In the genomic region with DNA sequence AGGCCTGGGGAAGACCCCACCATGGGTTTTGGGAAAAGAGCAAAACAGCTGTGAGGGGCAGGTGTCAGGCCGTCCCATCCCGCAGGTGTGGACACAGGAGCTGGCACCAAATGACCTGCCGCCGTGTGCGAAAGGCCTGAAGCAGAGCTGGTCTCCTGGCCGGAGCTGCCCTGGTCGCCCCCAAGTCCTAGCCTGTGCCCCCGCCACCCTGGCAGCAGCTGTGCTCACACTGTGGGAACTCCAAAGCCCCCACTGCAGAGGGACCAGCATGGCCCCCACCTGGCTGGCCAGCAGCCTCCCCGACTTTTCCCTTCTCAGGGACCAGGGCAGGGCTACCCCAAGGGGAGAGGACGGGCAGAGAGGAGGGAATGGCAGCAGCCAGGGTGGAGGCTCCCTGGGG, we compare ENCODE assay signal across 22 cellular contexts.
DNase-seq lines count a peak whose midpoint lies in the region; ATAC-seq, FAIRE-seq and TF ChIP-seq lines count a peak whose summit lies in the region.
"Had no signal": no experiment of that assay in that cellular context is flagged by ENCODE, and none has a peak within 500 bp of the region (broad histone marks: within the 10 kb centered on the region; RNA-seq: fewer than 3 reads in every experiment).

No MANE protein-coding gene starts in this region.

- FAIRE-seq in H1 (lab: Jason Lieb, UNC) (no peak), small intestine (lab: Jason Lieb, UNC) (no peak)
- FAIRE-seq: A204.1, GM12892, GM18507 had no signal

- H4K8ac ChIP-seq in H1 (ENCODE audit: extremely low read depth, insufficient read depth, low read length) = peak overlapping the region; percentile 68; the same call in 1 of the 2 replicates

- H3K27me3 ChIP-seq in H1 (replicated peaks in 1 of 4; ENCODE audit: control insufficient read depth in 3 of 4, extremely low read depth in 1 of 4, insufficient read depth in 3 of 4, low read length in 3 of 4) (no peaks in the 10 kb centered on the region), small intestine (ENCODE audit: control insufficient read depth in 2 of 2, insufficient read depth in 2 of 2, low read length in 2 of 2) (no peaks in the 10 kb centered on the region)
- no peaks in the 10 kb centered on the region for H3K27me3 ChIP-seq in CD4-positive, alpha-beta T cell (ENCODE audit: control insufficient read depth, insufficient read depth, low read length)
- H3K27me3 ChIP-seq: BE2C, BLaER1 had no signal

- no peak for ATAC-seq in GM19023 (IDR thresholded peaks at IDR 0.05; ENCODE audit: unreplicated experiment)
- ATAC-seq in CD4-positive, alpha-beta T cell (ENCODE audit: poor library complexity) = no peak

- H3K36me3 ChIP-seq in H1 (ENCODE audit: control insufficient read depth in 2 of 4, insufficient read depth in 4 of 4, low read length in 3 of 4) (no peaks in the 10 kb centered on the region), small intestine (ENCODE audit: control insufficient read depth in 2 of 2, insufficient read depth in 2 of 2, low read length in 2 of 2) (no peaks in the 10 kb centered on the region)
- H3K36me3 ChIP-seq: BLaER1 had no signal

- CTCF ChIA-PET in H1 (lab: Charles Lee; ENCODE audit: partially characterized antibody) = interaction anchor here (0.8 to 1.5 kb wide), 8 partner anchors 13 to 186 kb away, joined by 3 to 6 read pairs (median 3); no protein-coding TSS in a partner anchor
- CTCF ChIA-PET in CD4-positive, alpha-beta T cell (lab: Charles Lee) = no interaction called here

- no peaks in the 10 kb centered on the region for H3K79me1 ChIP-seq in H1 (ENCODE audit: low read depth, low read length)

- H3K18ac ChIP-seq in H1 (ENCODE audit: extremely low read depth, low read length) = no peak overlapping the region

- no peak overlapping the region for H3K23ac ChIP-seq in H1 (ENCODE audit: insufficient read length)

- TF ChIP-seq EP300 in H1 (IDR thresholded peaks at IDR 0.05; ENCODE audit: borderline replicate concordance in 1 of 2, low read depth in 2 of 2, low read length in 2 of 2) = no peak

- H3K27ac Mint-ChIP-seq in CD14-positive monocyte = no peak overlapping the region
- H3K27ac Mint-ChIP-seq in CD4-positive, alpha-beta T cell = no peak overlapping the region
- H3K27ac Mint-ChIP-seq: CD4-positive, alpha-beta memory T cell; CD8-positive, alpha-beta memory T cell had no signal

- no peaks in the 10 kb centered on the region for H3K9me3 ChIP-seq in H1 (ENCODE audit: insufficient read depth in 2 of 2, low read depth in 1 of 2, low read length in 1 of 2)
- no peaks in the 10 kb centered on the region for H3K9me3 ChIP-seq in small intestine (ENCODE audit: control insufficient read depth, low read depth)
- no peaks in the 10 kb centered on the region for H3K9me3 ChIP-seq in CD4-positive, alpha-beta T cell (ENCODE audit: control insufficient read depth, low read length)
- H3K9me3 ChIP-seq: BE2C, BLaER1 had no signal

- no peak overlapping the region for H2BK20ac ChIP-seq in H1 (ENCODE audit: low read length)

- intact Hi-C loops in CD14-positive monocyte (cut with micrococcal nuclease) = no loop called here
- intact Hi-C loops in CD4-positive, alpha-beta T cell (cut with DNase I, micrococcal nuclease) = no loop called here

- H3K4me3 ChIP-seq in H1 (ENCODE audit: extremely low read depth in 1 of 4, insufficient read depth in 2 of 4, low read depth in 3 of 4, low read length in 4 of 4) = no peak overlapping the region
- no peak overlapping the region for H3K4me3 ChIP-seq in small intestine (ENCODE audit: low read depth in 1 of 2, low read length in 2 of 2)
- H3K4me3 ChIP-seq: BLaER1 had no signal

- H3K9ac ChIP-seq in H1 (replicated peaks in 1 of 4; ENCODE audit: extremely low read depth in 1 of 4, low read depth in 3 of 4, low read length in 3 of 4) = no peak overlapping the region
- H3K9ac ChIP-seq: BLaER1 had no signal

- POLR2A ChIA-PET in H1 (lab: Charles Lee; ENCODE audit: partially characterized antibody) = interaction anchor here (0.9 to 1.2 kb wide), 2 partner anchors 30 to 89 kb away, joined by 3 read pairs; no protein-coding TSS in a partner anchor
- POLR2A ChIA-PET in CD4-positive, alpha-beta T cell (lab: Charles Lee) = no interaction called here

- DNase-seq in CD14-positive monocyte (ENCODE audit: low spot score) (peak; percentile 37), GM10266 (ENCODE audit: extremely low spot score) (peak; percentile 30), H1 (ENCODE audit: low read depth in 1 of 2, low spot score in 2 of 2) (no peak), small intestine (no peak)
- no peak for DNase-seq in CD4-positive, alpha-beta T cell
- DNase-seq: ACHN; BE2C; C1 segment of cervical spinal cord; CD4-positive, alpha-beta memory T cell; CD8-positive, alpha-beta memory T cell; COR-L47; DMS 273 treated with DMSO at 0.1 percent for 48 hours; DMS153; DMS79; DND-41; EL; GDM1 had no signal

- H3K56ac ChIP-seq in H1 (replicated peaks; ENCODE audit: insufficient read length, low read depth, low read length) = no peak overlapping the region

- H3K4me2 ChIP-seq in H1 (ENCODE audit: insufficient read depth in 1 of 2, low read depth in 2 of 2, low read length in 2 of 2) = no peak overlapping the region
- H3K4me2 ChIP-seq: BLaER1 had no signal

- H3K36me3 Mint-ChIP-seq in CD14-positive monocyte = no peaks in the 10 kb centered on the region
- no peaks in the 10 kb centered on the region for H3K36me3 Mint-ChIP-seq in CD4-positive, alpha-beta T cell (ENCODE audit: low read depth)
- H3K36me3 Mint-ChIP-seq: CD4-positive, alpha-beta memory T cell; CD8-positive, alpha-beta memory T cell had no signal

- peaks cover 2 to 6% (median 5%) of the 10 kb centered on the region in 3 donors for H3K27me3 Mint-ChIP-seq in CD14-positive monocyte (ENCODE audit: low read depth in 3 of 3)
- H3K27me3 Mint-ChIP-seq in CD4-positive, alpha-beta T cell = no peaks in the 10 kb centered on the region
- H3K27me3 Mint-ChIP-seq: CD4-positive, alpha-beta memory T cell had no signal

- TF ChIP-seq CTCF in CD14-positive monocyte (IDR thresholded peaks at IDR 0.05) (no peak), GM10266 (IDR thresholded peaks at IDR 0.05; ENCODE audit: control insufficient read depth, insufficient read depth, low read depth, missing control alignments) (no peak), H1 (IDR thresholded peaks at IDR 0.05; ENCODE audit: control extremely low read depth in 1 of 3, insufficient read depth in 1 of 3, low read depth in 1 of 3, low read length in 3 of 3) (no peak)
- no peak for TF ChIP-seq CTCF in CD4-positive, alpha-beta T cell (IDR thresholded peaks at IDR 0.05)

- H2AFZ ChIP-seq in H1 (ENCODE audit: low read length) = no peak overlapping the region

- no peak overlapping the region for H4K5ac ChIP-seq in H1 (ENCODE audit: insufficient read length, low read depth, low read length)

- no peak overlapping the region for H3K14ac ChIP-seq in H1 (ENCODE audit: insufficient read length)

- 81% methylated on average over 8 of the region's 10 CpGs; no CpG with 5 or more reads in 1 of the 2 experiments for WGBS in H1 (ENCODE audit: extremely low coverage in 1 of 2, insufficient coverage in 1 of 2, insufficient read length in 1 of 2, insufficient replicate concordance in 2 of 2, low coverage in 1 of 2, low lambda C conversion rate in 2 of 2, missing lambda C conversion rate in 1 of 2), 2 experiments
- 88 to 93% (median 93%) methylated on average over 7 to 10 of the region's 10 CpGs for WGBS in small intestine, 3 donors

- no peaks in the 10 kb centered on the region for H3K23me2 ChIP-seq in H1 (ENCODE audit: low read depth, low read length)

- TF ChIP-seq POLR2A in H1 (IDR thresholded peaks at IDR 0.05; ENCODE audit: control extremely low read depth in 1 of 2, low read depth in 2 of 2, low read length in 2 of 2) = no peak

- no peaks in the 10 kb centered on the region for H4K20me1 ChIP-seq in H1 (replicated peaks in 1 of 2; ENCODE audit: control insufficient read depth in 1 of 2, insufficient read depth in 2 of 2, low read length in 2 of 2)
- H4K20me1 ChIP-seq: BLaER1 had no signal

- no peaks in the 10 kb centered on the region for H3K9me3 Mint-ChIP-seq in CD14-positive monocyte
- H3K9me3 Mint-ChIP-seq in CD4-positive, alpha-beta T cell = no peaks in the 10 kb centered on the region
- H3K9me3 Mint-ChIP-seq: CD4-positive, alpha-beta memory T cell; CD8-positive, alpha-beta memory T cell had no signal

- no peak overlapping the region for H2AK5ac ChIP-seq in H1 (ENCODE audit: low read depth, low read length)

- no peak overlapping the region for H4K91ac ChIP-seq in H1 (replicated peaks; ENCODE audit: insufficient read length, low read length)

- no peaks in the 10 kb centered on the region for H3K79me2 ChIP-seq in H1 (ENCODE audit: control insufficient read depth in 1 of 2, insufficient read depth in 2 of 2, low read length in 2 of 2)

- no peak overlapping the region for H3K4ac ChIP-seq in H1 (replicated peaks; ENCODE audit: insufficient read length, low read depth, low read length)

- H2BK120ac ChIP-seq in H1 (replicated peaks; ENCODE audit: low read depth, low read length) = no peak overlapping the region

- H2BK5ac ChIP-seq in H1 (ENCODE audit: low read depth, low read length) = no peak overlapping the region

- TF ChIP-seq RAD21 in H1 (IDR thresholded peaks at IDR 0.05 in 1 of 2, conservative IDR thresholded peaks at IDR 0.05 in 1 of 2; ENCODE audit: low read depth in 2 of 2, low read length in 2 of 2) = no peak

- H3K4me1 ChIP-seq in H1 (replicated peaks in 1 of 4; ENCODE audit: control insufficient read depth in 3 of 4, insufficient read depth in 4 of 4, low read length in 3 of 4) (no peaks in the 10 kb centered on the region), small intestine (ENCODE audit: control insufficient read depth in 2 of 2, insufficient read depth in 1 of 2, low read depth in 1 of 2, low read length in 1 of 2) (no peaks in the 10 kb centered on the region)
- H3K4me1 ChIP-seq: BE2C had no signal

- H2BK15ac ChIP-seq in H1 (ENCODE audit: low read length) = no peak overlapping the region

- H3K27ac ChIP-seq in H1 (ENCODE audit: low read depth, low read length) (no peak overlapping the region), small intestine (ENCODE audit: low read depth in 1 of 2, low read length in 1 of 2) (no peak overlapping the region)
- no peak overlapping the region for H3K27ac ChIP-seq in CD4-positive, alpha-beta T cell (ENCODE audit: low read depth, low read length)
- H3K27ac ChIP-seq: BLaER1 had no signal

- no peak overlapping the region for H2BK12ac ChIP-seq in H1 (ENCODE audit: low read depth, low read length)

- H3K4me1 Mint-ChIP-seq in CD14-positive monocyte = no peaks in the 10 kb centered on the region
- no peaks in the 10 kb centered on the region for H3K4me1 Mint-ChIP-seq in CD4-positive, alpha-beta T cell (ENCODE audit: low read depth)
- H3K4me1 Mint-ChIP-seq: CD4-positive, alpha-beta memory T cell; CD8-positive, alpha-beta memory T cell had no signal

- H3K4me3 Mint-ChIP-seq in CD14-positive monocyte = no peak overlapping the region
- no peak overlapping the region for H3K4me3 Mint-ChIP-seq in CD4-positive, alpha-beta T cell
- H3K4me3 Mint-ChIP-seq: CD4-positive, alpha-beta memory T cell; CD8-positive, alpha-beta memory T cell had no signal

TF ChIP-seq in H1, 55 proteins besides CTCF, POLR2A, EP300 and RAD21 (continues in another document):
- TF ChIP-seq HDAC6 (IDR thresholded peaks at IDR 0.05; ENCODE audit: low read depth, low read length) (no peak), KDM4A (IDR thresholded peaks at IDR 0.05; ENCODE audit: low read depth, low read length, severe bottlenecking) (no peak), RFX5 (IDR thresholded peaks at IDR 0.05; ENCODE audit: borderline replicate concordance, low read depth, low read length) (no peak)

Comparison
In these comparisons a context has a peak if more than half of its experiments do, and no peak if none do; other contexts are left out.
1. DNase-seq: peak in CD14-positive monocyte (single experiment) and GM10266 (single experiment); none in H1 (0 of 2), small intestine (single experiment) and CD4-positive, alpha-beta T cell (0 of 10).